8 cellular contexts compared by ENCODE assay signal in the genomic region with DNA sequence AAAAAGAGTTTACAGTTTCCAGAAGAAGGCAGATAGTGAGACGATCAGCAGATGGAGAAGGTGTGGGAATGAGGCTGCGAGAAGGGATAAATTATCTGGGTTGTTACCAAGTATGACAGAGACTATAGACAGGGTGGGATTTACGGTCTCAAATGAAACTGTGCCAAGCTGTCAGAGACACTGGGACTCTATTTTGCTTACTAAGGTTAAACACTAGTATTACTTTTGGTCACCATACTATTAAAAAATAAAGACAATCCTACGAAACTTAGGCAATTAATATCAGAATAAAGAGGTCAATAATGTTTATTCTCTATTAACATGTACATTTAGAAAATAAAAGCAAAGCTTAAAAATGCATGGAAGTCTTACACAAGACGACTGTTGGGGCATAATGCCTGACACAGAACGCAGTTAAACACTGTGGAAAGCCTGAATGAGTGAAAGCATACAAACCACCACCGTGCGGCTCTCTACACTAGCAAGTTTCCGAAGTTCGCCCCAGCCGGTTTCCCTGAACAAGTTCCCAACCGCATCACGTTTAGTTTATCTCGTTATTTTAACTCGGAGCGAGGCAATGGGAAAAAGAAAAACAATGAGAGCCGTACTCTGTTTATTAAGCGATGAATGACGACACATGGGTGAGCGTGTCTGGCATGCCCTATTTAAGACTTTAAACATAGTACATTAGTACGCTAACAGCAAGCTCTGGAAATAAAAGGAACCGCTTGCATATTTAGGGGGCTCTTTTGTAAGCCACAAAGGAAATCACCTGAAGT. TPM values are rescaled to one million over a fixed set of nuclear protein-coding genes. Genes with fewer than 3 reads are reported as not detected.
DNase-seq lines count a peak whose midpoint lies in the region; ATAC-seq and TF ChIP-seq lines count a peak whose summit lies in the region.

No MANE protein-coding gene starts in this region.

- H3K79me2 ChIP-seq in neural progenitor cell (ENCODE audit: low read depth) = peaks cover 8% of the 10 kb centered on the region

- ATAC-seq in GM18511 (IDR thresholded peaks at IDR 0.05; ENCODE audit: unreplicated experiment) (peak; percentile 39), HG03108 (IDR thresholded peaks at IDR 0.05; ENCODE audit: unreplicated experiment) (peak; percentile 32), foreskin keratinocyte (peak; percentile 51)

- peak overlapping the region; percentile 92 for H3K4me3 Mint-ChIP-seq in activated T-helper 2 cell treated with anti-CD3 and anti-CD28 coated beads, Interferon-gamma antibody, Interleukin-2, Interleukin-4, amounts not matched to agents 10 μg/mL and 5 μg/mL and 100 μg/mL, durations not matched to agents 14 hours and 24 hours and 36 hours (ENCODE audit: low read depth)
- H3K4me3 Mint-ChIP-seq in neural progenitor cell = peak overlapping the region; percentile 93

- DNase-seq in AG09319 (ENCODE audit: extremely low read depth, low read depth) = peak; percentile 12
- peak; percentile 50 for DNase-seq in NOMO-1 treated with dmso at 0.1 percent for 144 hours (lab: John Stamatoyannopoulos, UW; ENCODE audit: unreplicated experiment)
- peak; percentile 42 for DNase-seq in activated T-helper 2 cell treated with anti-CD3 and anti-CD28 coated beads, Interferon-gamma antibody, Interleukin-2, Interleukin-4, amounts not matched to agents 10 μg/mL and 5 μg/mL and 100 μg/mL, durations not matched to agents 14 hours and 24 hours and 36 hours (ENCODE audit: low spot score)
- peak; percentile 34 to 62 for DNase-seq in foreskin keratinocyte
- DNase-seq in neural progenitor cell (ENCODE audit: low spot score) = peak; percentile 60

- H3K4me1 Mint-ChIP-seq in activated T-helper 2 cell treated with anti-CD3 and anti-CD28 coated beads, Interferon-gamma antibody, Interleukin-2, Interleukin-4, amounts not matched to agents 10 μg/mL and 5 μg/mL and 100 μg/mL, durations not matched to agents 14 hours and 24 hours and 36 hours (ENCODE audit: low read depth) = peaks cover 21% of the 10 kb centered on the region
- no peaks in the 10 kb centered on the region for H3K4me1 Mint-ChIP-seq in neural progenitor cell

- H3K27me3 Mint-ChIP-seq in activated T-helper 2 cell treated with anti-CD3 and anti-CD28 coated beads, Interferon-gamma antibody, Interleukin-2, Interleukin-4, amounts not matched to agents 10 μg/mL and 5 μg/mL and 100 μg/mL, durations not matched to agents 14 hours and 24 hours and 36 hours (ENCODE audit: low read depth) = peaks cover 5% of the 10 kb centered on the region
- peaks cover 4% of the 10 kb centered on the region for H3K27me3 Mint-ChIP-seq in neural progenitor cell (ENCODE audit: insufficient read depth, low read depth)

- H3K36me3 Mint-ChIP-seq in activated T-helper 2 cell treated with anti-CD3 and anti-CD28 coated beads, Interferon-gamma antibody, Interleukin-2, Interleukin-4, amounts not matched to agents 10 μg/mL and 5 μg/mL and 100 μg/mL, durations not matched to agents 14 hours and 24 hours and 36 hours (ENCODE audit: low read depth) = peaks cover 11% of the 10 kb centered on the region
- H3K36me3 Mint-ChIP-seq in neural progenitor cell = peaks cover 4% of the 10 kb centered on the region

- H3K9me3 ChIP-seq in neural progenitor cell (ENCODE audit: low read depth) = no peaks in the 10 kb centered on the region

- no peaks in the 10 kb centered on the region for H3K9me3 Mint-ChIP-seq in activated T-helper 2 cell treated with anti-CD3 and anti-CD28 coated beads, Interferon-gamma antibody, Interleukin-2, Interleukin-4, amounts not matched to agents 10 μg/mL and 5 μg/mL and 100 μg/mL, durations not matched to agents 14 hours and 24 hours and 36 hours
- H3K9me3 Mint-ChIP-seq in neural progenitor cell = no peaks in the 10 kb centered on the region

- H3K27ac ChIP-seq in foreskin keratinocyte (peak overlapping the region; percentile 14), neural progenitor cell (no peak overlapping the region), temporal lobe (ENCODE audit: low read depth, low read length) (peak overlapping the region; percentile 17)

- peak overlapping the region; percentile 96 for H2AFZ ChIP-seq in neural progenitor cell (replicated peaks)

- no peaks in the 10 kb centered on the region for H3K27me3 ChIP-seq in foreskin keratinocyte
- H3K27me3 ChIP-seq in neural progenitor cell = peaks cover 12% of the 10 kb centered on the region

- H3K4me2 ChIP-seq in neural progenitor cell = peak overlapping the region; percentile 86

- no peak overlapping the region for H3K9ac ChIP-seq in neural progenitor cell

- H3K4me3 ChIP-seq in neural progenitor cell = peak overlapping the region; percentile 60

- no peaks in the 10 kb centered on the region for H3K4me1 ChIP-seq in foreskin keratinocyte
- no peaks in the 10 kb centered on the region for H3K4me1 ChIP-seq in neural progenitor cell

- TF ChIP-seq CTCF in AG09319 (IDR thresholded peaks at IDR 0.05; ENCODE audit: low read depth, low read length) (peak; percentile 26), foreskin keratinocyte (conservative IDR thresholded peaks at IDR 0.05) (peak; percentile 39), neural progenitor cell (IDR thresholded peaks at IDR 0.05) (no peak)

- H3K36me3 ChIP-seq in neural progenitor cell = no peaks in the 10 kb centered on the region

- H4K20me1 ChIP-seq in neural progenitor cell (ENCODE audit: low read depth) = no peaks in the 10 kb centered on the region

- peaks cover 3% of the 10 kb centered on the region for H3F3A ChIP-seq in neural progenitor cell (ENCODE audit: low read depth)

- intact Hi-C loops in activated T-helper 2 cell treated with anti-CD3 and anti-CD28 coated beads, Interferon-gamma antibody, Interleukin-2, Interleukin-4, amounts not matched to agents 10 μg/mL and 5 μg/mL and 100 μg/mL, durations not matched to agents 14 hours and 24 hours and 36 hours (cut with micrococcal nuclease) = loop anchor here (2.0 to 5.0 kb wide), 4 partner anchors 40 to 225 kb away; partner anchors contain the start of genes TCTN3 and ZNF518A

- peak overlapping the region; percentile 63 for H3K27ac Mint-ChIP-seq in activated T-helper 2 cell treated with anti-CD3 and anti-CD28 coated beads, Interferon-gamma antibody, Interleukin-2, Interleukin-4, amounts not matched to agents 10 μg/mL and 5 μg/mL and 100 μg/mL, durations not matched to agents 14 hours and 24 hours and 36 hours
- no peak overlapping the region for H3K27ac Mint-ChIP-seq in neural progenitor cell

RNA-seq across cellular contexts. Expression of gene CC2D2B, which starts 0.9 kb away (rescaled TPM):
- 0.18 and 0.75 TPM in 2 replicates for total RNA-seq in activated T-helper 2 cell treated with anti-CD3 and anti-CD28 coated beads, Interferon-gamma antibody, Interleukin-2, Interleukin-4, amounts not matched to agents 10 μg/mL and 5 μg/mL and 100 μg/mL, durations not matched to agents 14 hours and 24 hours and 36 hours
- total RNA-seq in foreskin keratinocyte (0.24 TPM in 1 of 2 replicates, not detected in the other), neural progenitor cell (ENCODE audit: low replicate concordance) (0.22 and 0.37 TPM in 2 replicates), temporal lobe (0.98 TPM)
- polyA plus RNA-seq in foreskin keratinocyte = 0.07 TPM in 1 of 2 replicates, not detected in the other
